Comparison of ENCODE assay signal across 10 cellular contexts in genomic region chr9:92147854-92148184, GRCh38. TPM values are rescaled to one million over a fixed set of nuclear protein-coding genes. Genes with fewer than 3 reads are reported as not detected.
DNase-seq lines count a peak whose midpoint lies in the region; ATAC-seq and TF ChIP-seq lines count a peak whose summit lies in the region.
"Had no signal": no experiment of that assay in that cellular context is flagged by ENCODE, and none has a peak within 500 bp of the region (broad histone marks: within the 10 kb centered on the region; RNA-seq: fewer than 3 reads in every experiment).

No MANE protein-coding gene starts in this region.

- no peaks in the 10 kb centered on the region; the same call in 1 of the 2 replicates for H3K4me1 ChIP-seq in H9 (ENCODE audit: insufficient read depth, low read length)
- H3K4me1 ChIP-seq in adrenal gland (replicated peaks in 1 of 2), result peaks cover 16 to 33% of the 10 kb centered on the region in 2 donors
- peaks cover 0 to 24% (median 17%) of the 10 kb centered on the region in 9 donors for H3K4me1 ChIP-seq in heart right ventricle
- H3K4me1 ChIP-seq in skeletal muscle tissue (ENCODE audit: control insufficient read depth in 3 of 3, insufficient read depth in 3 of 3, low read length in 3 of 3), result peaks cover 6 to 10% (median 8%) of the 10 kb centered on the region in 3 donors

- no peak overlapping the region for H2BK5ac ChIP-seq in H9 (ENCODE audit: insufficient read length, low read length)

- H3K27me3 ChIP-seq in H9 (ENCODE audit: insufficient read depth, low read length) (no peaks in the 10 kb centered on the region), adrenal gland (no peaks in the 10 kb centered on the region), heart right ventricle (peaks cover 0 to 2% (median 0%) of the 10 kb centered on the region in 7 donors), skeletal muscle tissue (ENCODE audit: control insufficient read depth in 3 of 3, insufficient read depth in 3 of 3, low read length in 3 of 3) (no peaks in the 10 kb centered on the region)

- no peak overlapping the region for H4K8ac ChIP-seq in H9 (replicated peaks; ENCODE audit: insufficient read length, low read depth, low read length)

- H3K9me3 ChIP-seq in H9 (ENCODE audit: control insufficient read depth, low read depth, low read length) (no peaks in the 10 kb centered on the region), adrenal gland (replicated peaks in 1 of 3) (no peaks in the 10 kb centered on the region), heart right ventricle (no peaks in the 10 kb centered on the region), skeletal muscle tissue (ENCODE audit: control insufficient read depth in 3 of 3, low read length in 3 of 3) (no peaks in the 10 kb centered on the region)

- no peak overlapping the region for H3T11ph ChIP-seq in H9 (ENCODE audit: low read length)

- no peak overlapping the region for H3K4me2 ChIP-seq in H9 (ENCODE audit: insufficient read depth, insufficient read length, low read length)

- no peaks in the 10 kb centered on the region for H3K79me2 ChIP-seq in H9 (ENCODE audit: insufficient read depth, low read length)

- TF ChIP-seq POLR2A in adrenal gland (IDR thresholded peaks at IDR 0.05), result no peak

- H3K27ac ChIP-seq in H9 (ENCODE audit: insufficient read length, low read depth, low read length) (no peak overlapping the region), adrenal gland (peak overlapping the region; percentile 42 to 89 (median 86)), heart right ventricle (peak overlapping the region in 9 of 10 donors; percentile 28 to 85 (median 68)), skeletal muscle tissue (ENCODE audit: low read depth, low read length) (peak overlapping the region; percentile 68)

- H3K18ac ChIP-seq in H9 (ENCODE audit: insufficient read length, low read depth, low read length), result peak overlapping the region; percentile 11

- no peak overlapping the region for H2BK20ac ChIP-seq in H9 (ENCODE audit: low read depth, low read length, poor library complexity, severe bottlenecking)

- H3K36me3 ChIP-seq in adrenal gland (replicated peaks in 1 of 2) (no peaks in the 10 kb centered on the region), heart right ventricle (no peaks in the 10 kb centered on the region), skeletal muscle tissue (ENCODE audit: control insufficient read depth in 3 of 3, insufficient read depth in 3 of 3, low read length in 3 of 3) (no peaks in the 10 kb centered on the region)

- no peak overlapping the region for H2BK120ac ChIP-seq in H9 (ENCODE audit: low read depth, low read length, poor library complexity, severe bottlenecking)

- H3K14ac ChIP-seq in H9 (ENCODE audit: insufficient read depth, low read length), result no peak overlapping the region

- peak overlapping the region in 1 of 3 experiments; percentile 94; a peak in 1 of 7 replicates for H3K27ac Mint-ChIP-seq in H9
- H3K27ac Mint-ChIP-seq: memory B cell had no signal

- H3K9ac ChIP-seq in H9 (ENCODE audit: extremely low read depth, insufficient read length, low read length) (no peak overlapping the region), skeletal muscle tissue (ENCODE audit: low read depth in 1 of 3, low read length in 3 of 3) (no peak overlapping the region)

- H3K56ac ChIP-seq in H9 (ENCODE audit: insufficient read length, low read depth, low read length), result no peak overlapping the region

- H3K36me3 Mint-ChIP-seq in H9 (ENCODE audit: insufficient read depth in 1 of 3, low read depth in 3 of 3), result 0 out of 7 replicates have a peak, but pooled peaks cover 0 to 2% (median 0%) of the 10 kb centered on the region in 3 experiments
- H3K36me3 Mint-ChIP-seq: memory B cell had no signal

- H3K4ac ChIP-seq in H9 (ENCODE audit: low read depth, low read length), result no peak overlapping the region

- H3K79me1 ChIP-seq in H9 (ENCODE audit: insufficient read depth, low read depth, low read length, poor library complexity, severe bottlenecking), result no peaks in the 10 kb centered on the region

- peaks cover 8% of the 10 kb centered on the region for H3K27me3 Mint-ChIP-seq in H9 (ENCODE audit: low read depth)

- TF ChIP-seq CTCF in H9 (conservative IDR thresholded peaks at IDR 0.05), result no peak
- TF ChIP-seq CTCF in adrenal gland (IDR thresholded peaks at IDR 0.05), result no peak
- no peak for TF ChIP-seq CTCF in heart right ventricle (IDR thresholded peaks at IDR 0.05)

- DNase-seq in H9 (no peak), adrenal gland (peak in 1 of 7 donors; percentile 15), heart right ventricle (no peak), DMS79 treated with DMSO at 0.1 percent for 48 hours (lab: John Stamatoyannopoulos, UW) (no peak), NCI-H69 (lab: John Stamatoyannopoulos, UW) (no peak), hepatic stellate cell (ENCODE audit: low spot score) (no peak), NCI-H2081 (lab: John Stamatoyannopoulos, UW) (no peak)
- DNase-seq: activated CD4-positive, CD25-positive, alpha-beta regulatory T cell treated with anti-CD3 and anti-CD28 coated beads, Interleukin-2, amount 50 U/mL, for 72 hours had no signal

- H3K4me3 ChIP-seq in adrenal gland, result no peak overlapping the region
- H3K4me3 ChIP-seq in heart right ventricle, result no peak overlapping the region
- no peak overlapping the region for H3K4me3 ChIP-seq in skeletal muscle tissue (ENCODE audit: low read length in 3 of 3)

- no peaks in the 10 kb centered on the region for H3K23me2 ChIP-seq in H9 (ENCODE audit: insufficient read length, low read depth, low read length, poor library complexity, severe bottlenecking)

- H3K4me3 Mint-ChIP-seq in H9, result no peak overlapping the region

- H4K20me1 ChIP-seq in H9 (ENCODE audit: control insufficient read depth, insufficient read depth, insufficient read length), result no peaks in the 10 kb centered on the region

- H2BK12ac ChIP-seq in H9 (ENCODE audit: insufficient read length, low read depth, low read length), result no peak overlapping the region

- no peaks in the 10 kb centered on the region for H3K9me3 Mint-ChIP-seq in H9
- H3K9me3 Mint-ChIP-seq: memory B cell had no signal

- peaks cover 16 to 20% of the 10 kb centered on the region in 2 experiments for H3K4me1 Mint-ChIP-seq in H9

- ATAC-seq in heart right ventricle, result peak; percentile 19 to 61 (median 40)

- no peak overlapping the region for H4K91ac ChIP-seq in H9 (ENCODE audit: insufficient read length, low read depth, low read length)

- WGBS in H9 (ENCODE audit: extremely low coverage, insufficient read length, low lambda C conversion rate), result no CpG with 5 or more reads among the region's 8 CpGs
- 51 to 73% (median 56%) methylated on average over 2 to 8 of the region's 8 CpGs for WGBS in adrenal gland, 4 donors
- WGBS in heart right ventricle, 2 donors, result 60 to 74% methylated on average over 8 of the region's 8 CpGs

- intact Hi-C loops in adrenal gland (cut with DNase I) (no loop called here), heart right ventricle (cut with DNase I) (loop anchor here in 3 of 10 donors (10.0 kb wide), 3 partner anchors 77 to 97 kb away; no protein-coding TSS in a partner anchor)

- H2AFZ ChIP-seq in H9 (ENCODE audit: low read length), result no peak overlapping the region

- no peak overlapping the region for H4K5ac ChIP-seq in H9 (ENCODE audit: insufficient read length, low read depth, low read length)

- no peak overlapping the region for H2BK15ac ChIP-seq in H9 (ENCODE audit: low read depth, low read length)

- H3K23ac ChIP-seq in H9 (ENCODE audit: insufficient read length, low read depth, low read length), result no peak overlapping the region

- no peak overlapping the region for H2AK5ac ChIP-seq in H9 (ENCODE audit: insufficient read length, low read length)

RNA-seq across cellular contexts. Expression of gene SPTLC1, which starts 32.6 kb away (rescaled TPM):
- total RNA-seq in H9 (2021) (70.5 and 73.5 TPM in 2 replicates), adrenal gland (10 to 100 TPM; 59.0 to 93.7 (median 72.9) TPM), heart right ventricle (10 to 100 TPM; 17.5 to 28.1 (median 23.0) TPM), skeletal muscle tissue (73.1 TPM)
- polyA plus RNA-seq in adrenal gland (10 to 100 TPM; 18.8 to 89.6 (median 20.1) TPM), heart right ventricle (10 to 100 TPM; 17.1 to 25.5 TPM)
